In the genomic region with DNA sequence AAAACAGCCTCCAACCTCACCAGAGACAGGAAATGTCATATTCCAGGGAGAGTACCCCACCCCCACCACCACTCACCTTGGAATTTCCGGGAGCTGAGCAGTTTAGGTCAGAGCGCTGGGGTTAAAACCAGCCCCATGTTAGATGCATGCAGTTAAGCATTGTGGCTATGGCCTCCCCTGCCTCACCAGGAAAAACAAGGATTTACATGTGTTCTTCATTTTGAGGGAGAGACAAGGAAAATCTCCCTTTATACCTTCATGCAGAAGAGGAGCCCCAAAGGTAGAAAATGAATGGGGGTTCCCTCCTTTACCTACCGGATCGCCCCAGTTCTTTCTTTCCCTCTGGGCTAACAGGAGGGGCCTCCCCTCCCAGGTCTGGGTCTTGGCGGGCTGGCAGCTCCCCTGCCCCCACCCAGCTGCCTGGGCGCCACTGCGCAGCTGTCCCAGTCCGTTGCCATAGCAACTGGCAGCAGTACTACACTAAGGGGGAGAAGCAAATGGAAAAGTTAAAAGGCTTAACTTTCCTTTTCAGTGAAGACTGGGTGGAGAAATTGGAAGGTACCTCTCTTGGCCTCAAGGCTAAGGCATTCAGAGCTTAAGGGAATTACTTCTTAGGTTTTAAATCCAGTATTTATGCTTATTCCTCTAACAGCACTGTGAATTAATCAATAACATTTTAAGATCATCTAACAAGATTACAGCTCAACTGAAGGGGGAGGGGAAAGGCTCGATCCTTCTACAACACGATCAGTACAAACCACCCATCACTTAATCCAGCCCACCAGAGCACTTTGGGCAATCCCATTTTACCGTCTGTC, we compare ENCODE assay signal across 8 cellular contexts. TPM values are rescaled to one million over a fixed set of nuclear protein-coding genes. Genes with fewer than 3 reads are reported as not detected.
DNase-seq lines count a peak whose midpoint lies in the region; ATAC-seq and TF ChIP-seq lines count a peak whose summit lies in the region.

No MANE protein-coding gene starts in this region.

- H3K9me3 ChIP-seq in left lung: no peaks in the 10 kb centered on the region

- TF ChIP-seq CTCF in left lung (IDR thresholded peaks at IDR 0.05): no peak

- intact Hi-C loops in left lung (cut with DNase I): no loop called here

- ATAC-seq in HG02938 (IDR thresholded peaks at IDR 0.05; ENCODE audit: unreplicated experiment): peak; percentile 63
- ATAC-seq in left lung: peak; percentile 95

- H3K27me3 ChIP-seq in left lung: no peaks in the 10 kb centered on the region

- H3K4me3 ChIP-seq in GM08714 (ENCODE audit: low read length) (peak overlapping the region; percentile 51), left lung (peak overlapping the region; percentile 23 to 39)

- H3K27ac ChIP-seq in left lung: peak overlapping the region; percentile 43 to 85

- H3K36me3 ChIP-seq in left lung: peaks cover 0 to 30% of the 10 kb centered on the region in 2 donors

- DNase-seq in NCI-H2171 (lab: John Stamatoyannopoulos, UW) (peak; percentile 97), ecto neural progenitor cell (ENCODE audit: low spot score) (peak; percentile 97), left lung (peak; percentile 81 to 85), UCSD-AML1 (lab: John Stamatoyannopoulos, UW; ENCODE audit: unreplicated experiment) (no peak)
- peak; percentile 52 for DNase-seq in activated CD4-positive, alpha-beta T cell treated with anti-CD3 and anti-CD28 coated beads for 48 hours
- DNase-seq in stimulated activated CD8-positive, alpha-beta memory T cell treated with anti-CD3 and anti-CD28 coated beads, Interleukin-15, amount 100 ng/mL, for 24 hours (ENCODE audit: low read depth): peak; percentile 16

- peaks cover 6 to 47% of the 10 kb centered on the region in 2 donors for H3K4me1 ChIP-seq in left lung

RNA-seq across cellular contexts. Expression of a gene that starts 20.5 kb away (rescaled TPM):
- total RNA-seq in left lung: 10 to 100 TPM; 69.8 to 72.2 TPM

RNA-seq across cellular contexts. Expression of a gene that starts 21.1 kb away (rescaled TPM):
- total RNA-seq in left lung: 100 to 1,000 TPM; 652 to 783 TPM

RNA-seq across cellular contexts. Expression of a gene that starts 41.4 kb away (rescaled TPM):
- total RNA-seq in left lung: 10 to 100 TPM in 1 of 2 donors, 1 to 10 TPM in 1; 2.9 to 21.3 TPM
